ENCODE assay signal across 33 cellular contexts in genomic region chr13:112569771-112570288, GRCh38.
"Had no signal": no experiment of that assay in that cellular context is flagged by ENCODE, and none has a peak within 500 bp of the region (broad histone marks: within the 10 kb centered on the region; RNA-seq: fewer than 3 reads in every experiment).

No MANE protein-coding gene starts in this region.

- H3K27me3 Mint-ChIP-seq: activated CD4-positive, alpha-beta memory T cell treated with anti-CD3 and anti-CD28 coated beads, Interleukin-2, amount 10 ng/mL, durations not matched to agents 7 days and 5 days; activated CD4-positive, alpha-beta T cell treated with anti-CD3 and anti-CD28 coated beads, Interleukin-2, amount 10 ng/mL, durations not matched to agents 24 days and 14 days; activated CD8-positive, alpha-beta memory T cell treated with anti-CD3 and anti-CD28 coated beads, Interleukin-2, amount 10 ng/mL, durations not matched to agents 7 days and 5 days; activated naive CD8-positive, alpha-beta T cell treated with anti-CD3 and anti-CD28 coated beads, Interleukin-2, amount 10 ng/mL, durations not matched to agents 7 days and 5 days; brain; naive thymus-derived CD4-positive, alpha-beta T cell had no signal

- H3K9me3 ChIP-seq: ascending aorta, colonic mucosa, esophagus squamous epithelium, gastrocnemius medialis, SK-N-SH, testis, transverse colon had no signal

- H3K9me3 Mint-ChIP-seq: activated CD4-positive, alpha-beta memory T cell treated with anti-CD3 and anti-CD28 coated beads, Interleukin-2, amount 10 ng/mL, durations not matched to agents 7 days and 5 days; activated CD4-positive, alpha-beta T cell treated with anti-CD3 and anti-CD28 coated beads, Interleukin-2, amount 10 ng/mL, durations not matched to agents 24 days and 14 days; activated naive CD8-positive, alpha-beta T cell treated with anti-CD3 and anti-CD28 coated beads, Interleukin-2, amount 10 ng/mL, durations not matched to agents 7 days and 5 days; activated T-cell treated with anti-CD3 and anti-CD28 coated beads, Interleukin-2, amount 50 U/mL, for 72 hours; brain; mesothelial cell of epicardium; naive thymus-derived CD4-positive, alpha-beta T cell; T-helper 1 cell treated with Interleukin-12 subunit alpha and Interleukin-12 subunit beta and Interleukin-4 antibody, amounts not matched to agents 30 μg/mL and 1 μg/mL, for 36 hours had no signal

- ATAC-seq: activated CD4-positive, CD25-positive, alpha-beta regulatory T cell treated with anti-CD3 and anti-CD28 coated beads, Interleukin-2, amount 50 U/mL, for 24 hours; activated CD8-positive, alpha-beta memory T cell treated with anti-CD3 and anti-CD28 coated beads, Interleukin-2, amount 10 ng/mL, durations not matched to agents 7 days and 5 days; activated T-cell treated with anti-CD3 and anti-CD28 coated beads, Interleukin-2, amount 50 U/mL, for 72 hours; gastrocnemius medialis; naive thymus-derived CD4-positive, alpha-beta T cell had no signal

- H3K4me1 ChIP-seq: colonic mucosa, testis had no signal

- DNase-seq: activated CD4-positive, alpha-beta memory T cell treated with anti-CD3 and anti-CD28 coated beads, Interleukin-2, amount 10 ng/mL, durations not matched to agents 7 days and 5 days; activated CD4-positive, alpha-beta T cell treated with anti-CD3 and anti-CD28 coated beads, Interleukin-2, amount 10 ng/mL, durations not matched to agents 24 days and 14 days; activated CD8-positive, alpha-beta memory T cell treated with anti-CD3 and anti-CD28 coated beads, Interleukin-2, amount 10 ng/mL, durations not matched to agents 7 days and 5 days; activated effector memory CD4-positive, alpha-beta T cell treated with Interleukin-2 at 50 U/mL for 16 hours; activated naive CD4-positive, alpha-beta T cell treated with Interleukin-2 at 50 U/mL for 16 hours; activated naive CD8-positive, alpha-beta T cell treated with anti-CD3 and anti-CD28 coated beads, Interleukin-2, amount 10 ng/mL, durations not matched to agents 7 days and 5 days; activated T-cell treated with anti-CD3 and anti-CD28 coated beads, Interleukin-2, amount 50 U/mL, for 72 hours; cerebellar nuclear complex; colonic mucosa; dorsolateral prefrontal cortex; esophagus squamous epithelium; gastrocnemius medialis; glutamatergic neuron; mammary epithelial cell; naive thymus-derived CD4-positive, alpha-beta T cell; posterior cingulate gyrus; right cardiac atrium; SK-N-SH; stimulated activated CD4-positive, alpha-beta T cell treated with anti-CD3 and anti-CD28 coated beads, Interleukin-15, amount 100 ng/mL, for 24 hours; stimulated activated CD4-positive, alpha-beta T cell treated with anti-CD3 and anti-CD28 coated beads, Interleukin-2, amount 100 ng/mL, for 24 hours; stimulated activated naive CD4-positive, alpha-beta T cell; SW 1271; T-helper 9 cell; testis; transverse colon; WERI-Rb-1 had no signal

- H3K27ac ChIP-seq: ascending aorta, cardiac muscle cell, colonic mucosa, dorsolateral prefrontal cortex, epithelial cell of prostate, esophagus squamous epithelium, gastrocnemius medialis, testis, transverse colon, WERI-Rb-1 had no signal

- H3K27me3 ChIP-seq: ascending aorta, cardiac muscle cell, colonic mucosa, dorsolateral prefrontal cortex, esophagus squamous epithelium, gastrocnemius medialis, testis, transverse colon had no signal

- H3K36me3 ChIP-seq: colonic mucosa had no signal

- H3K4me3 ChIP-seq: ascending aorta, cardiac muscle cell, colonic mucosa, dorsolateral prefrontal cortex, esophagus squamous epithelium, gastrocnemius medialis, testis, transverse colon had no signal

- H3K4me3 Mint-ChIP-seq: activated CD4-positive, alpha-beta memory T cell treated with anti-CD3 and anti-CD28 coated beads, Interleukin-2, amount 10 ng/mL, durations not matched to agents 7 days and 5 days; activated CD4-positive, alpha-beta T cell treated with anti-CD3 and anti-CD28 coated beads, Interleukin-2, amount 10 ng/mL, durations not matched to agents 24 days and 14 days; activated CD8-positive, alpha-beta memory T cell treated with anti-CD3 and anti-CD28 coated beads, Interleukin-2, amount 10 ng/mL, durations not matched to agents 7 days and 5 days; activated naive CD8-positive, alpha-beta T cell treated with anti-CD3 and anti-CD28 coated beads, Interleukin-2, amount 10 ng/mL, durations not matched to agents 7 days and 5 days; activated T-cell treated with anti-CD3 and anti-CD28 coated beads, Interleukin-2, amount 50 U/mL, for 72 hours; brain; mesothelial cell of epicardium; naive thymus-derived CD4-positive, alpha-beta T cell; T-helper 1 cell treated with Interleukin-12 subunit alpha and Interleukin-12 subunit beta and Interleukin-4 antibody, amounts not matched to agents 30 μg/mL and 1 μg/mL, for 36 hours had no signal

- H3K27ac Mint-ChIP-seq: activated CD4-positive, alpha-beta memory T cell treated with anti-CD3 and anti-CD28 coated beads, Interleukin-2, amount 10 ng/mL, durations not matched to agents 7 days and 5 days; activated CD4-positive, alpha-beta T cell treated with anti-CD3 and anti-CD28 coated beads, Interleukin-2, amount 10 ng/mL, durations not matched to agents 24 days and 14 days; activated CD8-positive, alpha-beta memory T cell treated with anti-CD3 and anti-CD28 coated beads, Interleukin-2, amount 10 ng/mL, durations not matched to agents 7 days and 5 days; activated naive CD8-positive, alpha-beta T cell treated with anti-CD3 and anti-CD28 coated beads, Interleukin-2, amount 10 ng/mL, durations not matched to agents 7 days and 5 days; brain; mesothelial cell of epicardium; T-helper 1 cell treated with Interleukin-12 subunit alpha and Interleukin-12 subunit beta and Interleukin-4 antibody, amounts not matched to agents 30 μg/mL and 1 μg/mL, for 36 hours had no signal
